ENCODE assay signal across 2 cellular contexts in the genomic region with DNA sequence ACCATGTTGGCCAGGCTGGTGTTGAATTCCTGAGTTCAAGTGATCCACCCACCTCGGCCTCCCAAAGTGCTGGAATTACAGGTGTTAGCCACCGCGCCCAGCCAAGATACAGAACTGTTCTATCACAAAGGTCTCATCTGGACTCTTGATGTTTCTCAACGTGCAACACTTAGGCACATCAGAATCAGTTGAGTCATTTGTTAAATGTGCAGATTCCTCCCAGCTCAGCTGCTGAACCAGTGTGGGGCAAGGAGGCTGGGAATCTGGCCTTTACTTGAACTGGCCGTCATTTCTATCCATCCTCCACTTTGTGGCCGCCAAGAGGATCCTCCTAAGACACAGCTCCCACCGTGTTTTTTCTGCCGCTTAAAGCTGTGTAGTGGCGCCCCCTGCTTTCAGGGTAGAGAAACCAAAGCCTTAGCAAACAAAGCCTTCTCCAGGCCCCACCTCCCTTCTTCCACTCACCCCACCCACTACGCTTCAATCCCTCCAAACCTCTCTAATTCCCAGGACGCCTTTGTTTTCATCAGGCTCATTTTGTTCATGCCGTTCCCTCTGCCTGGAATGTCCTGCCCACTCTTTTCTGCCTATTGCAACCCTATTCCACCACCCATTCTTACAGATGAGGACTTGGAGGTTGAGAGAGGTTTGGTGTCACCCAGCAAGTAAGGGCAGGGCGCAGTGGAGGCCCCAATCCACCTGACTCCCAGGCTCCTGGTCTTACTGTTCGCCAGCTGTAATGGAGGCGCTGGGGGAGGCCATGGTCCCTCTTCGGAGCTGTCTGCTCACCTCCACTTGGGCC.
TF ChIP-seq lines count a peak whose summit lies in the region.

No MANE protein-coding gene starts in this region.

TF ChIP-seq in K562, 482 proteins besides CTCF, POLR2A, EP300 and RAD21 (continues in another document):
- TF ChIP-seq ARID2 (IDR thresholded peaks at IDR 0.05) (0 out of 2 replicates have a peak, but pooled peaks have one; percentile 43), KHSRP (IDR thresholded peaks at IDR 0.05) (0 out of 2 replicates have a peak, but pooled peaks have one; percentile 30), CC2D1A (IDR thresholded peaks at IDR 0.05) (peak; percentile 83), NFRKB (IDR thresholded peaks at IDR 0.05; ENCODE audit: low read depth) (no peak), TEAD1 (CRISPR knock-in tag; IDR thresholded peaks at IDR 0.05) (0 out of 4 replicates have a peak, but pooled peaks of 1 of the 2 experiments have one; percentile 20), CXXC5 (CRISPR knock-in tag; IDR thresholded peaks at IDR 0.05) (no peak), SOX6 (IDR thresholded peaks at IDR 0.05) (peak; percentile 17; the same call in 1 of the 2 replicates), XRCC4 (IDR thresholded peaks at IDR 0.05; ENCODE audit: extremely low read depth, insufficient read depth, insufficient read length) (no peak), PHB (CRISPR knock-in tag; IDR thresholded peaks at IDR 0.05) (no peak), MAZ (CRISPR knock-in tag; conservative IDR thresholded peaks at IDR 0.05 in 1 of 2, IDR thresholded peaks at IDR 0.05 in 1 of 2) (0 out of 4 replicates have a peak, but pooled peaks of 1 of the 2 experiments have one; percentile 38), SIX5 (IDR thresholded peaks at IDR 0.05; ENCODE audit: borderline replicate concordance in 1 of 2, insufficient read depth in 1 of 2, low read depth in 1 of 2, low read length in 2 of 2) (no peak), ARID1B (IDR thresholded peaks at IDR 0.05) (0 out of 2 replicates have a peak, but pooled peaks have one; percentile 23), HDGF (IDR thresholded peaks at IDR 0.05) (peak; percentile 52; the same call in 1 of the 2 replicates), YY1 (IDR thresholded peaks at IDR 0.05; ENCODE audit: borderline replicate concordance in 1 of 3, control insufficient read depth in 1 of 3, extremely low read depth in 1 of 3, insufficient read depth in 3 of 3, insufficient read length in 1 of 3, insufficient replicate concordance in 2 of 3, low read depth in 1 of 3, low read length in 2 of 3) (peak in 1 of 3 experiments; percentile 52), FOXA3 (CRISPR knock-in tag; conservative IDR thresholded peaks at IDR 0.05 in 1 of 2, IDR thresholded peaks at IDR 0.05 in 1 of 2) (peak in 1 of 2 experiments; percentile 14; a peak in 1 of 4 replicates), NFIX (CRISPR knock-in tag; IDR thresholded peaks at IDR 0.05; ENCODE audit: low read depth) (no peak), SMC3 (conservative IDR thresholded peaks at IDR 0.05; ENCODE audit: insufficient read depth, low read depth, low read length) (peak; percentile 56), RCOR1 (IDR thresholded peaks at IDR 0.05; ENCODE audit: borderline replicate concordance in 1 of 2, low read depth in 2 of 2, low read length in 2 of 2) (peak in 1 of 2 experiments; percentile 29; a peak in 1 of 4 replicates), BRD9 (IDR thresholded peaks at IDR 0.05; ENCODE audit: low read depth, partially characterized antibody) (peak; percentile 55), PHF21A (IDR thresholded peaks at IDR 0.05; ENCODE audit: borderline replicate concordance, low read depth) (no peak), HDAC2 (IDR thresholded peaks at IDR 0.05) (0 out of 2 replicates have a peak, but pooled peaks have one; percentile 24), SP1 (CRISPR knock-in tag; IDR thresholded peaks at IDR 0.05) (peak; percentile 22; the same call in 1 of the 2 replicates), TOE1 (IDR thresholded peaks at IDR 0.05; ENCODE audit: borderline replicate concordance) (0 out of 2 replicates have a peak, but pooled peaks have one; percentile 43), TOE1 (CRISPR knock-in tag; IDR thresholded peaks at IDR 0.05; ENCODE audit: borderline replicate concordance, low read depth) (no peak), JUND (IDR thresholded peaks at IDR 0.05; ENCODE audit: borderline replicate concordance, low read depth, low read length) (0 out of 2 replicates have a peak, but pooled peaks have one; percentile 12), JUND (tag; IDR thresholded peaks at IDR 0.05; ENCODE audit: borderline replicate concordance, low read depth, low read length) (no peak)
- TF ChIP-seq, protein P1, sequence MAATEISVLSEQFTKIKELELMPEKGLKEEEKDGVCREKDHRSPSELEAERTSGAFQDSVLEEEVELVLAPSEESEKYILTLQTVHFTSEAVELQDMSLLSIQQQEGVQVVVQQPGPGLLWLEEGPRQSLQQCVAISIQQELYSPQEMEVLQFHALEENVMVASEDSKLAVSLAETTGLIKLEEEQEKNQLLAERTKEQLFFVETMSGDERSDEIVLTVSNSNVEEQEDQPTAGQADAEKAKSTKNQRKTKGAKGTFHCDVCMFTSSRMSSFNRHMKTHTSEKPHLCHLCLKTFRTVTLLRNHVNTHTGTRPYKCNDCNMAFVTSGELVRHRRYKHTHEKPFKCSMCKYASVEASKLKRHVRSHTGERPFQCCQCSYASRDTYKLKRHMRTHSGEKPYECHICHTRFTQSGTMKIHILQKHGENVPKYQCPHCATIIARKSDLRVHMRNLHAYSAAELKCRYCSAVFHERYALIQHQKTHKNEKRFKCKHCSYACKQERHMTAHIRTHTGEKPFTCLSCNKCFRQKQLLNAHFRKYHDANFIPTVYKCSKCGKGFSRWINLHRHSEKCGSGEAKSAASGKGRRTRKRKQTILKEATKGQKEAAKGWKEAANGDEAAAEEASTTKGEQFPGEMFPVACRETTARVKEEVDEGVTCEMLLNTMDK (IDR thresholded peaks at IDR 0.05; ENCODE audit: borderline replicate concordance, insufficient read depth, low read depth, low read length, poor library complexity, severe bottlenecking), result peak; percentile 68
- TF ChIP-seq, protein P2, sequence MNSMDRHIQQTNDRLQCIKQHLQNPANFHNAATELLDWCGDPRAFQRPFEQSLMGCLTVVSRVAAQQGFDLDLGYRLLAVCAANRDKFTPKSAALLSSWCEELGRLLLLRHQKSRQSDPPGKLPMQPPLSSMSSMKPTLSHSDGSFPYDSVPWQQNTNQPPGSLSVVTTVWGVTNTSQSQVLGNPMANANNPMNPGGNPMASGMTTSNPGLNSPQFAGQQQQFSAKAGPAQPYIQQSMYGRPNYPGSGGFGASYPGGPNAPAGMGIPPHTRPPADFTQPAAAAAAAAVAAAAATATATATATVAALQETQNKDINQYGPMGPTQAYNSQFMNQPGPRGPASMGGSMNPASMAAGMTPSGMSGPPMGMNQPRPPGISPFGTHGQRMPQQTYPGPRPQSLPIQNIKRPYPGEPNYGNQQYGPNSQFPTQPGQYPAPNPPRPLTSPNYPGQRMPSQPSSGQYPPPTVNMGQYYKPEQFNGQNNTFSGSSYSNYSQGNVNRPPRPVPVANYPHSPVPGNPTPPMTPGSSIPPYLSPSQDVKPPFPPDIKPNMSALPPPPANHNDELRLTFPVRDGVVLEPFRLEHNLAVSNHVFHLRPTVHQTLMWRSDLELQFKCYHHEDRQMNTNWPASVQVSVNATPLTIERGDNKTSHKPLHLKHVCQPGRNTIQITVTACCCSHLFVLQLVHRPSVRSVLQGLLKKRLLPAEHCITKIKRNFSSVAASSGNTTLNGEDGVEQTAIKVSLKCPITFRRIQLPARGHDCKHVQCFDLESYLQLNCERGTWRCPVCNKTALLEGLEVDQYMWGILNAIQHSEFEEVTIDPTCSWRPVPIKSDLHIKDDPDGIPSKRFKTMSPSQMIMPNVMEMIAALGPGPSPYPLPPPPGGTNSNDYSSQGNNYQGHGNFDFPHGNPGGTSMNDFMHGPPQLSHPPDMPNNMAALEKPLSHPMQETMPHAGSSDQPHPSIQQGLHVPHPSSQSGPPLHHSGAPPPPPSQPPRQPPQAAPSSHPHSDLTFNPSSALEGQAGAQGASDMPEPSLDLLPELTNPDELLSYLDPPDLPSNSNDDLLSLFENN (IDR thresholded peaks at IDR 0.05; ENCODE audit: low read depth in 2 of 2, low read length in 2 of 2), result no peak

TF ChIP-seq in HepG2, 621 proteins besides CTCF, POLR2A, EP300 and RAD21 (continues in another document):
- no peak for TF ChIP-seq ZNF354B (CRISPR knock-in tag; IDR thresholded peaks at IDR 0.05)
- no peak for TF ChIP-seq ZBTB33 (CRISPR knock-in tag; IDR thresholded peaks at IDR 0.05)
- TF ChIP-seq ZNF33A (CRISPR knock-in tag; IDR thresholded peaks at IDR 0.05; ENCODE audit: borderline replicate concordance), result no peak
- peak; percentile 94 for TF ChIP-seq PRDM15 (CRISPR knock-in tag; IDR thresholded peaks at IDR 0.05)
- TF ChIP-seq, protein P3, sequence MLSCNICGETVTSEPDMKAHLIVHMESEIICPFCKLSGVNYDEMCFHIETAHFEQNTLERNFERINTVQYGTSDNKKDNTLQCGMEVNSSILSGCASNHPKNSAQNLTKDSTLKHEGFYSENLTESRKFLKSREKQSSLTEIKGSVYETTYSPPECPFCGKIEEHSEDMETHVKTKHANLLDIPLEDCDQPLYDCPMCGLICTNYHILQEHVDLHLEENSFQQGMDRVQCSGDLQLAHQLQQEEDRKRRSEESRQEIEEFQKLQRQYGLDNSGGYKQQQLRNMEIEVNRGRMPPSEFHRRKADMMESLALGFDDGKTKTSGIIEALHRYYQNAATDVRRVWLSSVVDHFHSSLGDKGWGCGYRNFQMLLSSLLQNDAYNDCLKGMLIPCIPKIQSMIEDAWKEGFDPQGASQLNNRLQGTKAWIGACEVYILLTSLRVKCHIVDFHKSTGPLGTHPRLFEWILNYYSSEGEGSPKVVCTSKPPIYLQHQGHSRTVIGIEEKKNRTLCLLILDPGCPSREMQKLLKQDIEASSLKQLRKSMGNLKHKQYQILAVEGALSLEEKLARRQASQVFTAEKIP (CRISPR knock-in tag; IDR thresholded peaks at IDR 0.05; ENCODE audit: borderline replicate concordance), result no peak
